1 cellular context compared by ENCODE assay signal in the genomic region with DNA sequence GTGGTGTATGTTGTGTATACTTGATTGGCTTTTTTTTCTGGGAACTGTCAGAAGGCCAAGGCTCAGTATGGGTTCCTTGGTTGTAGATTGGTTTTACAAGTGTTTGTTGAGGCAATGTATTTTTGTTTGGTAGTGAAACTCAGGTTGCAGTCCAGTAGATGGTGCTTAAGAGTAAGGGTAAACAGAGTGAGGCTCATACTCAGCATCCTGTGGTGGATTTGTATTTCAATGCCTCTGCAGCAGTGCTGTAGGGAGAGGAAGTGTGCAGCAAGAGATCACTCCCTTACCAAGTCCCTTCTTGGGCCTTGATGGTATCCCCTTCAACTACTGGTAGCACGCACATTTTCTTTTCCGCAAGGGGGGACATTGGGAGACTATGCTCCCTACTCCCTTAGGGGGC.
TF ChIP-seq lines count a peak whose summit lies in the region.

No MANE protein-coding gene starts in this region.

TF ChIP-seq in H1, 55 proteins besides CTCF, POLR2A, EP300 and RAD21 (continued from another document):
- TF ChIP-seq NANOG (IDR thresholded peaks at IDR 0.05; ENCODE audit: insufficient read depth, low read depth, low read length, poor library complexity, severe bottlenecking) (no peak), KDM1A (IDR thresholded peaks at IDR 0.05; ENCODE audit: borderline replicate concordance, low read length) (no peak), SAP30 (IDR thresholded peaks at IDR 0.05; ENCODE audit: insufficient read depth, insufficient replicate concordance, low read length) (no peak), SP2 (IDR thresholded peaks at IDR 0.05; ENCODE audit: low read length) (no peak)
